ENCODE assay signal across 8 cellular contexts in the genomic region with DNA sequence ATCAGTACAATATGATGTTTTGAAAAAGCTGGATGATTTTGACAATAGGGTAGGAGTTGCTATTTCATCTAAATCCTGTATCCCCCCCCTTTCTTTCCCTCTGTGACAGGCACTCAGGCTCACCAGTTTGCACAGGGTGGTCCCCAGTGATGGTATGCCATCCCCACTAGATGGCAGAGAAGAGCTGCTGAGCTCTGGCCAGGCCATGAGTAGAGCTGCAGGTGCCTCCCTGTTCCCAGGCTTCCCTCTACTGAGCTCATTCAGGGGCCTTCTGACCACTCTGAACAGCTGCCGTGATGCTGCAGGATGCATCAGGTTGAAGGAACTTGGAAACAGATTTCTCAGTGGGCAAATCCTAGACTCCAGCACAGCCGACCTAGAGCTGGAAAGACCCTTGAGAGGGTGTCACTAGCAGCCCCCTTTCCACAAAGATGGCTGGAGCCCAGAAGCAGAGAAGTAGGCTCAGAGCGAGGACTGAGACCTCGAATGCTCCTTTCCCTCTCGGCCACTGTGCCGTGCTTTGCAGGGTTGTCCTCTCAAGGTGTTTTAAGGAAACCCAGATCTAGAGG. TPM values are rescaled to one million over a fixed set of nuclear protein-coding genes. Genes with fewer than 3 reads are reported as not detected.
DNase-seq lines count a peak whose midpoint lies in the region; ATAC-seq and TF ChIP-seq lines count a peak whose summit lies in the region.

No MANE protein-coding gene starts in this region.

- H3K27ac ChIP-seq in C4-2B (no peak overlapping the region), suprapubic skin (no peak overlapping the region)

- no peaks in the 10 kb centered on the region for H3K9me3 Mint-ChIP-seq in activated CD4-positive, alpha-beta memory T cell treated with anti-CD3 and anti-CD28 coated beads, Interleukin-2, amount 10 ng/mL, durations not matched to agents 7 days and 5 days

- WGBS in suprapubic skin: 59% methylated on average over 6 of the region's 6 CpGs

- no peaks in the 10 kb centered on the region for H3K9me3 ChIP-seq in suprapubic skin

- H3K36me3 ChIP-seq in suprapubic skin: peaks cover 22% of the 10 kb centered on the region

- no peaks in the 10 kb centered on the region for H3K4me1 Mint-ChIP-seq in activated CD4-positive, alpha-beta memory T cell treated with anti-CD3 and anti-CD28 coated beads, Interleukin-2, amount 10 ng/mL, durations not matched to agents 7 days and 5 days

- H3K4me3 ChIP-seq in suprapubic skin: no peak overlapping the region

- peak; percentile 79 for ATAC-seq in GM19025 (IDR thresholded peaks at IDR 0.05; ENCODE audit: low read depth, unreplicated experiment)
- peak; percentile 74 for ATAC-seq in HG03432 (IDR thresholded peaks at IDR 0.05; ENCODE audit: unreplicated experiment)

- DNase-seq in NCI-H526 (lab: John Stamatoyannopoulos, UW): peak; percentile 71 to 89
- DNase-seq in activated CD4-positive, alpha-beta memory T cell treated with anti-CD3 and anti-CD28 coated beads, Interleukin-2, amount 10 ng/mL, durations not matched to agents 7 days and 5 days: peak; percentile 48
- DNase-seq in epidermal melanocyte (ENCODE audit: insufficient read length, low spot score): peak; percentile 71
- peak; percentile 55 for DNase-seq in mucosa of gallbladder (ENCODE audit: low spot score)
- DNase-seq in suprapubic skin (ENCODE audit: low spot score in 2 of 2): no peak

- peaks cover 21% of the 10 kb centered on the region for H3K36me3 Mint-ChIP-seq in activated CD4-positive, alpha-beta memory T cell treated with anti-CD3 and anti-CD28 coated beads, Interleukin-2, amount 10 ng/mL, durations not matched to agents 7 days and 5 days (ENCODE audit: low read depth)

- no peaks in the 10 kb centered on the region for H3K27me3 Mint-ChIP-seq in activated CD4-positive, alpha-beta memory T cell treated with anti-CD3 and anti-CD28 coated beads, Interleukin-2, amount 10 ng/mL, durations not matched to agents 7 days and 5 days

- no peaks in the 10 kb centered on the region for H3K27me3 ChIP-seq in suprapubic skin

- no peak for TF ChIP-seq POLR2A in suprapubic skin (IDR thresholded peaks at IDR 0.05)

- no peak overlapping the region for H3K4me3 Mint-ChIP-seq in activated CD4-positive, alpha-beta memory T cell treated with anti-CD3 and anti-CD28 coated beads, Interleukin-2, amount 10 ng/mL, durations not matched to agents 7 days and 5 days

- CTCF ChIA-PET in activated CD4-positive, alpha-beta memory T cell treated with anti-CD3 and anti-CD28 coated beads, Interleukin-2, amount 10 ng/mL, durations not matched to agents 7 days and 5 days (lab: Charles Lee): interaction anchor here (0.7 to 2.2 kb wide), 18 partner anchors 10 to 446 kb away, joined by 3 to 9 read pairs (median 4); partner anchors contain the start of genes IFT122 and MBD4

- peak; percentile 92 for TF ChIP-seq CTCF in C4-2B (conservative IDR thresholded peaks at IDR 0.05)
- TF ChIP-seq CTCF in suprapubic skin (IDR thresholded peaks at IDR 0.05): peak; percentile 44 to 55

- POLR2A ChIA-PET in activated CD4-positive, alpha-beta memory T cell treated with anti-CD3 and anti-CD28 coated beads, Interleukin-2, amount 10 ng/mL, durations not matched to agents 7 days and 5 days (lab: Charles Lee): no interaction called here

- no peak for TF ChIP-seq EP300 in suprapubic skin (IDR thresholded peaks at IDR 0.05)

- no peak overlapping the region for H3K27ac Mint-ChIP-seq in activated CD4-positive, alpha-beta memory T cell treated with anti-CD3 and anti-CD28 coated beads, Interleukin-2, amount 10 ng/mL, durations not matched to agents 7 days and 5 days

- H3K4me1 ChIP-seq in suprapubic skin: no peaks in the 10 kb centered on the region

RNA-seq across cellular contexts. Expression of gene EFCAB12, which starts 45.1 kb away (rescaled TPM):
- total RNA-seq in activated CD4-positive, alpha-beta memory T cell treated with anti-CD3 and anti-CD28 coated beads, Interleukin-2, amount 10 ng/mL, durations not matched to agents 7 days and 5 days: under 1 TPM; 0.65 to 0.98 TPM
- total RNA-seq in mucosa of gallbladder (4.9 TPM), suprapubic skin (1 to 10 TPM in 1 of 4 donors, under 1 TPM in 2, not detected in 1; 0.13 to 1.1 (median 0.23) TPM)

RNA-seq across cellular contexts. Expression of gene MBD4, which starts 56.4 kb away (rescaled TPM):
- 10 to 100 TPM; 47.1 to 47.4 TPM for total RNA-seq in activated CD4-positive, alpha-beta memory T cell treated with anti-CD3 and anti-CD28 coated beads, Interleukin-2, amount 10 ng/mL, durations not matched to agents 7 days and 5 days
- 34.9 TPM for total RNA-seq in mucosa of gallbladder
- 10 to 100 TPM; 14.8 to 42.5 (median 24.0) TPM for total RNA-seq in suprapubic skin

RNA-seq across cellular contexts. Expression of gene IFT122, which starts 56.6 kb away (rescaled TPM):
- total RNA-seq in activated CD4-positive, alpha-beta memory T cell treated with anti-CD3 and anti-CD28 coated beads, Interleukin-2, amount 10 ng/mL, durations not matched to agents 7 days and 5 days: 10 to 100 TPM; 22.6 to 22.8 TPM
- 28.6 TPM for total RNA-seq in mucosa of gallbladder
- total RNA-seq in suprapubic skin: 10 to 100 TPM in 3 of 4 donors, 1 to 10 TPM in 1; 9.5 to 47.6 (median 24.5) TPM

Comparison
In these comparisons a context has a peak if more than half of its experiments do, and no peak if none do; other contexts are left out.
1. DNase-seq: peak in NCI-H526 (2 of 2), activated CD4-positive, alpha-beta memory T cell treated with anti-CD3 and anti-CD28 coated beads, Interleukin-2, amount 10 ng/mL, durations not matched to agents 7 days and 5 days (single experiment), epidermal melanocyte (single experiment) and mucosa of gallbladder (single experiment); none in suprapubic skin (0 of 2).